In genomic region chr1:37274491-37274890, GRCh38 we compare ENCODE assay signal across 14 cellular contexts.
DNase-seq lines count a peak whose midpoint lies in the region; ATAC-seq and TF ChIP-seq lines count a peak whose summit lies in the region.
"Had no signal": no experiment of that assay in that cellular context is flagged by ENCODE, and none has a peak within 500 bp of the region (broad histone marks: within the 10 kb centered on the region; RNA-seq: fewer than 3 reads in every experiment).

No MANE protein-coding gene starts in this region.

- H2AFZ ChIP-seq in H9 (ENCODE audit: low read length): no peak overlapping the region
- no peak overlapping the region for H2AFZ ChIP-seq in mesenchymal stem cell (ENCODE audit: low read depth, low read length)

- H3K4me3 Mint-ChIP-seq in H9 (no peak overlapping the region), WTC11 (no peak overlapping the region)
- H3K4me3 Mint-ChIP-seq: CD14-positive monocyte; CD8-positive, alpha-beta T cell had no signal

- H3K23me2 ChIP-seq in H9 (ENCODE audit: insufficient read length, low read depth, low read length, poor library complexity, severe bottlenecking): no peaks in the 10 kb centered on the region

- H3K14ac ChIP-seq in H9 (ENCODE audit: insufficient read depth, low read length) (no peak overlapping the region), mesenchymal stem cell (ENCODE audit: low read length in 2 of 2) (no peak overlapping the region)

- H3K56ac ChIP-seq in H9 (ENCODE audit: insufficient read length, low read depth, low read length) (no peak overlapping the region), mesendoderm (ENCODE audit: low read length) (peak overlapping the region; percentile 5)

- H3K4ac ChIP-seq in H9 (ENCODE audit: low read depth, low read length) (no peak overlapping the region), mesendoderm (ENCODE audit: low read depth, low read length) (no peak overlapping the region), mesenchymal stem cell (ENCODE audit: low read depth in 1 of 2, low read length in 2 of 2) (no peak overlapping the region)

- H3K36me3 Mint-ChIP-seq in H9 (ENCODE audit: insufficient read depth in 1 of 3, low read depth in 3 of 3) (peaks cover 0 to 3% (median 0%) of the 10 kb centered on the region in 3 experiments; a peak in 2 of 7 replicates), WTC11 (no peaks in the 10 kb centered on the region)
- H3K36me3 Mint-ChIP-seq: CD14-positive monocyte; CD8-positive, alpha-beta T cell had no signal

- H2BK5ac ChIP-seq in H9 (ENCODE audit: insufficient read length, low read length) (no peak overlapping the region), mesendoderm (ENCODE audit: low read length) (no peak overlapping the region), mesenchymal stem cell (ENCODE audit: low read depth, low read length, poor library complexity, severe bottlenecking) (no peak overlapping the region)

- POLR2A ChIA-PET in WTC11 (lab: Charles Lee): interaction anchor here (1.3 kb wide), 1 partner anchor 33 kb away, joined by 3 read pairs; no protein-coding TSS in a partner anchor

- ATAC-seq in WTC11 (peak; percentile 19), GM19395 (IDR thresholded peaks at IDR 0.05; ENCODE audit: unreplicated experiment) (no peak)
- ATAC-seq: CD8-positive, alpha-beta T cell; HepG2 had no signal

- H4K20me1 ChIP-seq in H9 (ENCODE audit: control insufficient read depth, insufficient read depth, insufficient read length): no peaks in the 10 kb centered on the region

- no peak overlapping the region for H2AK5ac ChIP-seq in H9 (ENCODE audit: insufficient read length, low read length)
- no peak overlapping the region for H2AK5ac ChIP-seq in mesendoderm (ENCODE audit: low read length)
- H2AK5ac ChIP-seq in mesenchymal stem cell (ENCODE audit: low read length, severe bottlenecking): no peak overlapping the region

- no peaks in the 10 kb centered on the region for H3K9me3 ChIP-seq in H9 (ENCODE audit: control insufficient read depth, low read depth, low read length)
- H3K9me3 ChIP-seq in mesenchymal stem cell (ENCODE audit: control insufficient read depth, low read length): no peaks in the 10 kb centered on the region
- H3K9me3 ChIP-seq: A549, HAP-1 had no signal

- H2BK120ac ChIP-seq in H9 (ENCODE audit: low read depth, low read length, poor library complexity, severe bottlenecking) (no peak overlapping the region), mesendoderm (ENCODE audit: low read depth, low read length) (no peak overlapping the region), mesenchymal stem cell (ENCODE audit: low read depth, low read length) (no peak overlapping the region)

- no CpG with 5 or more reads among the region's 8 CpGs for WGBS in H9 (ENCODE audit: extremely low coverage, insufficient read length, low lambda C conversion rate)
- no CpG with 5 or more reads among the region's 8 CpGs for WGBS in mesendoderm (ENCODE audit: extremely low coverage, insufficient coverage, low lambda C conversion rate)
- WGBS in mesenchymal stem cell: 79% methylated on average over 8 of the region's 8 CpGs

- H3K4me3 ChIP-seq in mesendoderm (ENCODE audit: low read length) (no peak overlapping the region), mesenchymal stem cell (ENCODE audit: insufficient read depth in 1 of 2, low read depth in 1 of 2, low read length in 2 of 2) (no peak overlapping the region)
- H3K4me3 ChIP-seq: A549, HAP-1 had no signal

- H3K23ac ChIP-seq in H9 (ENCODE audit: insufficient read length, low read depth, low read length) (no peak overlapping the region), mesendoderm (ENCODE audit: low read length) (no peak overlapping the region), mesenchymal stem cell (ENCODE audit: low read length in 2 of 2) (no peak overlapping the region)

- no peaks in the 10 kb centered on the region for H3K4me1 ChIP-seq in H9 (ENCODE audit: insufficient read depth, low read length)
- H3K4me1 ChIP-seq in mesendoderm (ENCODE audit: control insufficient read depth, low read depth, low read length): peaks cover 2% of the 10 kb centered on the region
- no peaks in the 10 kb centered on the region for H3K4me1 ChIP-seq in mesenchymal stem cell (ENCODE audit: control insufficient read depth, insufficient read depth, low read depth, low read length)
- H3K4me1 ChIP-seq: A549, HAP-1 had no signal

- no peak overlapping the region for H4K5ac ChIP-seq in H9 (ENCODE audit: insufficient read length, low read depth, low read length)
- H4K5ac ChIP-seq in mesendoderm (ENCODE audit: low read length): no peak overlapping the region

- H2BK15ac ChIP-seq in H9 (ENCODE audit: low read depth, low read length) (no peak overlapping the region), mesendoderm (replicated peaks; ENCODE audit: low read depth) (no peak overlapping the region), mesenchymal stem cell (ENCODE audit: low read depth, poor library complexity, severe bottlenecking) (no peak overlapping the region)

- H3T11ph ChIP-seq in H9 (ENCODE audit: low read length): no peak overlapping the region

- H4K91ac ChIP-seq in H9 (ENCODE audit: insufficient read length, low read depth, low read length) (no peak overlapping the region), mesenchymal stem cell (ENCODE audit: low read length) (no peak overlapping the region)

- no peaks in the 10 kb centered on the region for H3K27me3 ChIP-seq in H9 (ENCODE audit: insufficient read depth, low read length)
- no peaks in the 10 kb centered on the region for H3K27me3 ChIP-seq in mesendoderm (ENCODE audit: insufficient read depth, low read length, poor library complexity)
- H3K27me3 ChIP-seq in mesenchymal stem cell (ENCODE audit: control insufficient read depth in 1 of 2, insufficient read depth in 1 of 2, low read length in 2 of 2): no peaks in the 10 kb centered on the region

- no peaks in the 10 kb centered on the region for H3K36me3 ChIP-seq in mesendoderm (ENCODE audit: control insufficient read depth, insufficient read depth, low read length)
- H3K36me3 ChIP-seq in mesenchymal stem cell (ENCODE audit: control insufficient read depth in 1 of 2, insufficient read depth in 2 of 2, low read depth in 1 of 2, low read length in 2 of 2): no peaks in the 10 kb centered on the region
- H3K36me3 ChIP-seq: HAP-1 had no signal

- TF ChIP-seq CTCF in H9 (conservative IDR thresholded peaks at IDR 0.05): no peak
- TF ChIP-seq CTCF in WTC11 (IDR thresholded peaks at IDR 0.05): no peak

- H3K4me1 Mint-ChIP-seq in H9 (peaks cover 22 to 39% of the 10 kb centered on the region in 2 experiments), WTC11 (peaks cover 34% of the 10 kb centered on the region)
- H3K4me1 Mint-ChIP-seq: CD14-positive monocyte had no signal

- no peak overlapping the region for H2BK12ac ChIP-seq in H9 (ENCODE audit: insufficient read length, low read depth, low read length)
- no peak overlapping the region for H2BK12ac ChIP-seq in mesenchymal stem cell (ENCODE audit: low read length in 2 of 2)

- no peak overlapping the region for H3K4me2 ChIP-seq in H9 (ENCODE audit: insufficient read depth, insufficient read length, low read length)
- no peak overlapping the region for H3K4me2 ChIP-seq in mesendoderm (ENCODE audit: low read length)
- no peak overlapping the region for H3K4me2 ChIP-seq in mesenchymal stem cell (ENCODE audit: low read length, poor library complexity, severe bottlenecking)
- H3K4me2 ChIP-seq: A549 had no signal

- no peak overlapping the region for H3K27ac ChIP-seq in H9 (ENCODE audit: insufficient read length, low read depth, low read length)
- no peak overlapping the region for H3K27ac ChIP-seq in mesendoderm (ENCODE audit: low read depth, low read length)
- H3K27ac ChIP-seq in mesenchymal stem cell (ENCODE audit: low read length, poor library complexity, severe bottlenecking): no peak overlapping the region
- H3K27ac ChIP-seq: A549 had no signal

- H3K79me1 ChIP-seq in H9 (ENCODE audit: insufficient read depth, low read depth, low read length, poor library complexity, severe bottlenecking) (no peaks in the 10 kb centered on the region), mesendoderm (ENCODE audit: low read length) (no peaks in the 10 kb centered on the region), mesenchymal stem cell (replicated peaks; ENCODE audit: low read length, poor library complexity, severe bottlenecking) (no peaks in the 10 kb centered on the region)

- DNase-seq in activated effector memory CD4-positive, alpha-beta T cell treated with anti-CD3 and anti-CD28 coated beads, Interleukin-2, amount 50 U/mL, for 16 hours: peak; percentile 45
- DNase-seq in activated effector memory CD4-positive, alpha-beta T cell treated with Interleukin-2 at 50 U/mL for 16 hours: no peak
- DNase-seq in H9 (peak; percentile 54), WTC11 (ENCODE audit: low spot score) (no peak), mesendoderm (no peak), mesenchymal stem cell (no peak)
- DNase-seq: CD8-positive, alpha-beta T cell; DND-41; GF-D8 had no signal

- H3K9me3 Mint-ChIP-seq in H9 (peaks cover 2 to 4% of the 10 kb centered on the region in 2 experiments), WTC11 (peaks cover 10% of the 10 kb centered on the region)

- H4K8ac ChIP-seq in H9 (replicated peaks; ENCODE audit: insufficient read length, low read depth, low read length) (no peak overlapping the region), mesendoderm (ENCODE audit: low read depth, low read length) (no peak overlapping the region), mesenchymal stem cell (ENCODE audit: low read length) (no peak overlapping the region)

- no peak overlapping the region for H2BK20ac ChIP-seq in H9 (ENCODE audit: low read depth, low read length, poor library complexity, severe bottlenecking)

- H3K27me3 Mint-ChIP-seq in H9 (ENCODE audit: low read depth) (no peaks in the 10 kb centered on the region), WTC11 (ENCODE audit: low read depth) (no peaks in the 10 kb centered on the region; the same call in 1 of the 2 replicates)

- H3K18ac ChIP-seq in H9 (ENCODE audit: insufficient read length, low read depth, low read length): no peak overlapping the region
- no peak overlapping the region for H3K18ac ChIP-seq in mesendoderm (ENCODE audit: low read length)
- no peak overlapping the region for H3K18ac ChIP-seq in mesenchymal stem cell (ENCODE audit: low read depth in 1 of 2, low read length in 2 of 2)

- H3K79me2 ChIP-seq in H9 (ENCODE audit: insufficient read depth, low read length) (no peaks in the 10 kb centered on the region), mesendoderm (ENCODE audit: control insufficient read depth, insufficient read depth, low read length) (no peaks in the 10 kb centered on the region)

- CTCF ChIA-PET in WTC11 (lab: Charles Lee): interaction anchor here (0.9 to 3.4 kb wide), 7 partner anchors 12 to 181 kb away, joined by 3 to 12 read pairs (median 4); no protein-coding TSS in a partner anchor

- H3K9ac ChIP-seq in H9 (ENCODE audit: extremely low read depth, insufficient read length, low read length) (no peak overlapping the region), mesendoderm (ENCODE audit: low read length) (no peak overlapping the region), mesenchymal stem cell (ENCODE audit: low read length) (no peak overlapping the region)

- H3K27ac Mint-ChIP-seq in H9 (no peak overlapping the region), WTC11 (no peak overlapping the region)
- H3K27ac Mint-ChIP-seq: CD14-positive monocyte; CD8-positive, alpha-beta T cell had no signal

Comparison
In these comparisons a context has a peak if more than half of its experiments do, and no peak if none do; other contexts are left out.
1. DNase-seq: peak in activated effector memory CD4-positive, alpha-beta T cell treated with anti-CD3 and anti-CD28 coated beads, Interleukin-2, amount 50 U/mL, for 16 hours (single experiment) and H9 (single experiment); none in activated effector memory CD4-positive, alpha-beta T cell treated with Interleukin-2 at 50 U/mL for 16 hours (single experiment), WTC11 (single experiment), mesendoderm (single experiment) and mesenchymal stem cell (single experiment).